ENCODE assay signal across 1 cellular context in the genomic region with DNA sequence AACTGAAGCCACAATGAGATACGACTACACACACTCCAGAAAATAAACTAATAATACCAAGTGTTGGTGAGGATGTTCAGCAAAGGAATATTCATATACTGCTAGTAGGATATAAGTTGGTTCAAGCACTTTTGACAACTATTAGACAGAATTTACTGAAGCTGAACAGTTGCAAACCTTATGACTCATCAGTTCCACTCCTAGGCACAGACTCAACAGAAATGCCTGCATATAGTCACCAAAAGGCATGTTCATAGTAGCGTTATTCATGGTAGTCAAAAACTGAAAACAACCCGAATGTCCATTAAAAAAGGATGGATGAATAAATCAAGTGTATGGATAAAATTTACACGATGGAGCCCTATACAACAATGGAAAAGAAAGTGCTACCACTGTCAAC.
A peak's percentile ranks its signal among the peaks of the same experiment; 100 is the strongest.
TF ChIP-seq lines count a peak whose summit lies in the region.

No MANE protein-coding gene starts in this region.

TF ChIP-seq in K562, 482 proteins besides CTCF, POLR2A, EP300 and RAD21 (continued from another document):
- peak; percentile 6 for TF ChIP-seq MEIS2 (IDR thresholded peaks at IDR 0.05; ENCODE audit: partially characterized antibody)
- TF ChIP-seq, protein P1, sequence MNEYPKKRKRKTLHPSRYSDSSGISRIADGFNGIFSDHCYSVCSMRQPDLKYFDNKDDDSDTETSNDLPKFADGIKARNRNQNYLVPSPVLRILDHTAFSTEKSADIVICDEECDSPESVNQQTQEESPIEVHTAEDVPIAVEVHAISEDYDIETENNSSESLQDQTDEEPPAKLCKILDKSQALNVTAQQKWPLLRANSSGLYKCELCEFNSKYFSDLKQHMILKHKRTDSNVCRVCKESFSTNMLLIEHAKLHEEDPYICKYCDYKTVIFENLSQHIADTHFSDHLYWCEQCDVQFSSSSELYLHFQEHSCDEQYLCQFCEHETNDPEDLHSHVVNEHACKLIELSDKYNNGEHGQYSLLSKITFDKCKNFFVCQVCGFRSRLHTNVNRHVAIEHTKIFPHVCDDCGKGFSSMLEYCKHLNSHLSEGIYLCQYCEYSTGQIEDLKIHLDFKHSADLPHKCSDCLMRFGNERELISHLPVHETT (CRISPR knock-in tag; conservative IDR thresholded peaks at IDR 0.05 in 1 of 2, IDR thresholded peaks at IDR 0.05 in 1 of 2) = no peak
- 0 out of 2 replicates have a peak, but pooled peaks have one; percentile 4 for TF ChIP-seq MAFF (IDR thresholded peaks at IDR 0.05; ENCODE audit: low read length)
- TF ChIP-seq DPF2 (IDR thresholded peaks at IDR 0.05) = no peak
- TF ChIP-seq, protein P2, sequence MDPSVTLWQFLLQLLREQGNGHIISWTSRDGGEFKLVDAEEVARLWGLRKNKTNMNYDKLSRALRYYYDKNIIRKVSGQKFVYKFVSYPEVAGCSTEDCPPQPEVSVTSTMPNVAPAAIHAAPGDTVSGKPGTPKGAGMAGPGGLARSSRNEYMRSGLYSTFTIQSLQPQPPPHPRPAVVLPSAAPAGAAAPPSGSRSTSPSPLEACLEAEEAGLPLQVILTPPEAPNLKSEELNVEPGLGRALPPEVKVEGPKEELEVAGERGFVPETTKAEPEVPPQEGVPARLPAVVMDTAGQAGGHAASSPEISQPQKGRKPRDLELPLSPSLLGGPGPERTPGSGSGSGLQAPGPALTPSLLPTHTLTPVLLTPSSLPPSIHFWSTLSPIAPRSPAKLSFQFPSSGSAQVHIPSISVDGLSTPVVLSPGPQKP (CRISPR knock-in tag; IDR thresholded peaks at IDR 0.05) = no peak
- TF ChIP-seq, protein P3, sequence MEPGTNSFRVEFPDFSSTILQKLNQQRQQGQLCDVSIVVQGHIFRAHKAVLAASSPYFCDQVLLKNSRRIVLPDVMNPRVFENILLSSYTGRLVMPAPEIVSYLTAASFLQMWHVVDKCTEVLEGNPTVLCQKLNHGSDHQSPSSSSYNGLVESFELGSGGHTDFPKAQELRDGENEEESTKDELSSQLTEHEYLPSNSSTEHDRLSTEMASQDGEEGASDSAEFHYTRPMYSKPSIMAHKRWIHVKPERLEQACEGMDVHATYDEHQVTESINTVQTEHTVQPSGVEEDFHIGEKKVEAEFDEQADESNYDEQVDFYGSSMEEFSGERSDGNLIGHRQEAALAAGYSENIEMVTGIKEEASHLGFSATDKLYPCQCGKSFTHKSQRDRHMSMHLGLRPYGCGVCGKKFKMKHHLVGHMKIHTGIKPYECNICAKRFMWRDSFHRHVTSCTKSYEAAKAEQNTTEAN (CRISPR knock-in tag; IDR thresholded peaks at IDR 0.05) = no peak
- TF ChIP-seq DACH1 (IDR thresholded peaks at IDR 0.05; ENCODE audit: partially characterized antibody) = peak; percentile 7
- TF ChIP-seq ZNF584 (CRISPR knock-in tag; IDR thresholded peaks at IDR 0.05; ENCODE audit: low read depth) = no peak
- no peak for TF ChIP-seq ZNF384 (IDR thresholded peaks at IDR 0.05; ENCODE audit: low read depth, low read length)
- peak; percentile 38; the same call in 1 of the 2 replicates for TF ChIP-seq MAFK (IDR thresholded peaks at IDR 0.05; ENCODE audit: low read length)
- no peak for TF ChIP-seq ZNF253 (CRISPR knock-in tag; conservative IDR thresholded peaks at IDR 0.05)
- no peak for TF ChIP-seq MAZ (CRISPR knock-in tag; conservative IDR thresholded peaks at IDR 0.05 in 1 of 2, IDR thresholded peaks at IDR 0.05 in 1 of 2)
- no peak for TF ChIP-seq ZNF3 (CRISPR knock-in tag; IDR thresholded peaks at IDR 0.05)
- no peak for TF ChIP-seq ZNF143 (CRISPR knock-in tag; IDR thresholded peaks at IDR 0.05)
- no peak for TF ChIP-seq SMARCE1 (IDR thresholded peaks at IDR 0.05)
- TF ChIP-seq, protein P4, sequence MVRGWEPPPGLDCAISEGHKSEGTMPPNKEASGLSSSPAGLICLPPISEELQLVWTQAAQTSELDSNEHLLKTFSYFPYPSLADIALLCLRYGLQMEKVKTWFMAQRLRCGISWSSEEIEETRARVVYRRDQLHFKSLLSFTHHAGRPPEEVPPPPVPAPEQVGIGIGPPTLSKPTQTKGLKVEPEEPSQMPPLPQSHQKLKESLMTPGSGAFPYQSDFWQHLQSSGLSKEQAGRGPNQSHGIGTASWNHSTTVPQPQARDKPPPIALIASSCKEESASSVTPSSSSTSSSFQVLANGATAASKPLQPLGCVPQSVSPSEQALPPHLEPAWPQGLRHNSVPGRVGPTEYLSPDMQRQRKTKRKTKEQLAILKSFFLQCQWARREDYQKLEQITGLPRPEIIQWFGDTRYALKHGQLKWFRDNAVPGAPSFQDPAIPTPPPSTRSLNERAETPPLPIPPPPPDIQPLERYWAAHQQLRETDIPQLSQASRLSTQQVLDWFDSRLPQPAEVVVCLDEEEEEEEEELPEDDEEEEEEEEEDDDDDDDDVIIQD (CRISPR knock-in tag; IDR thresholded peaks at IDR 0.05) = no peak
- no peak for TF ChIP-seq KDM1A (IDR thresholded peaks at IDR 0.05)
- no peak for TF ChIP-seq EWSR1 (IDR thresholded peaks at IDR 0.05; ENCODE audit: borderline replicate concordance, low read depth, partially characterized antibody)
- TF ChIP-seq, protein P5, sequence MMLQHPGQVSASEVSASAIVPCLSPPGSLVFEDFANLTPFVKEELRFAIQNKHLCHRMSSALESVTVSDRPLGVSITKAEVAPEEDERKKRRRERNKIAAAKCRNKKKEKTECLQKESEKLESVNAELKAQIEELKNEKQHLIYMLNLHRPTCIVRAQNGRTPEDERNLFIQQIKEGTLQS (IDR thresholded peaks at IDR 0.05) = peak; percentile 86
- TF ChIP-seq, protein P5 (CRISPR knock-in tag; conservative IDR thresholded peaks at IDR 0.05) = no peak
- TF ChIP-seq JUND (IDR thresholded peaks at IDR 0.05; ENCODE audit: borderline replicate concordance, low read depth, low read length) = peak; percentile 84
- peak; percentile 70 for TF ChIP-seq JUND (tag; IDR thresholded peaks at IDR 0.05; ENCODE audit: borderline replicate concordance, low read depth, low read length)
- TF ChIP-seq, protein P6, sequence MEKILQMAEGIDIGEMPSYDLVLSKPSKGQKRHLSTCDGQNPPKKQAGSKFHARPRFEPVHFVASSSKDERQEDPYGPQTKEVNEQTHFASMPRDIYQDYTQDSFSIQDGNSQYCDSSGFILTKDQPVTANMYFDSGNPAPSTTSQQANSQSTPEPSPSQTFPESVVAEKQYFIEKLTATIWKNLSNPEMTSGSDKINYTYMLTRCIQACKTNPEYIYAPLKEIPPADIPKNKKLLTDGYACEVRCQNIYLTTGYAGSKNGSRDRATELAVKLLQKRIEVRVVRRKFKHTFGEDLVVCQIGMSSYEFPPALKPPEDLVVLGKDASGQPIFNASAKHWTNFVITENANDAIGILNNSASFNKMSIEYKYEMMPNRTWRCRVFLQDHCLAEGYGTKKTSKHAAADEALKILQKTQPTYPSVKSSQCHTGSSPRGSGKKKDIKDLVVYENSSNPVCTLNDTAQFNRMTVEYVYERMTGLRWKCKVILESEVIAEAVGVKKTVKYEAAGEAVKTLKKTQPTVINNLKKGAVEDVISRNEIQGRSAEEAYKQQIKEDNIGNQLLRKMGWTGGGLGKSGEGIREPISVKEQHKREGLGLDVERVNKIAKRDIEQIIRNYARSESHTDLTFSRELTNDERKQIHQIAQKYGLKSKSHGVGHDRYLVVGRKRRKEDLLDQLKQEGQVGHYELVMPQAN (IDR thresholded peaks at IDR 0.05; ENCODE audit: borderline replicate concordance) = no peak
- TF ChIP-seq RBM22 (IDR thresholded peaks at IDR 0.05; ENCODE audit: low read depth, low read length, poor library complexity, severe bottlenecking) = no peak
- 0 out of 2 replicates have a peak, but pooled peaks have one; percentile 40 for TF ChIP-seq EHMT2 (IDR thresholded peaks at IDR 0.05)
- no peak for TF ChIP-seq TAL1 (IDR thresholded peaks at IDR 0.05)
- no peak for TF ChIP-seq RB1 (IDR thresholded peaks at IDR 0.05; ENCODE audit: low read depth)
- TF ChIP-seq NFE2 (IDR thresholded peaks at IDR 0.05; ENCODE audit: low read depth) = peak; percentile 33; the same call in 1 of the 2 replicates
TF ChIP-seq in K562: peak in this region for 14.
